In genomic region chr1:27106561-27107323, GRCh38 we compare ENCODE assay signal across 1 cellular context.
TF ChIP-seq lines count a peak whose summit lies in the region.

No MANE protein-coding gene starts in this region.

TF ChIP-seq in H1, 55 proteins besides CTCF, POLR2A, EP300 and RAD21 (continued from another document):
- no peak for TF ChIP-seq PHF8 (conservative IDR thresholded peaks at IDR 0.05; ENCODE audit: low read depth, low read length)
- TF ChIP-seq MAX (IDR thresholded peaks at IDR 0.05) = no peak
- TF ChIP-seq SUZ12 (IDR thresholded peaks at IDR 0.05; ENCODE audit: low read length) = no peak
- no peak for TF ChIP-seq USF2 (IDR thresholded peaks at IDR 0.05; ENCODE audit: low read length)
- no peak for TF ChIP-seq EZH2 (IDR thresholded peaks at IDR 0.05; ENCODE audit: low read depth, low read length, severe bottlenecking)
- TF ChIP-seq SP2 (IDR thresholded peaks at IDR 0.05; ENCODE audit: low read length) = no peak
- no peak for TF ChIP-seq GTF2F1 (IDR thresholded peaks at IDR 0.05; ENCODE audit: borderline replicate concordance, low read depth, low read length)
- no peak for TF ChIP-seq JUN (IDR thresholded peaks at IDR 0.05; ENCODE audit: low read depth, low read length)
- TF ChIP-seq FOSL1 (IDR thresholded peaks at IDR 0.05; ENCODE audit: insufficient read depth, low read depth, low read length) = no peak
- TF ChIP-seq KDM1A (IDR thresholded peaks at IDR 0.05; ENCODE audit: borderline replicate concordance, low read length) = no peak
- no peak for TF ChIP-seq TCF12 (IDR thresholded peaks at IDR 0.05; ENCODE audit: low read depth, low read length)
TF ChIP-seq in H1: peak in this region for 0.
